ENCODE assay signal across 7 cellular contexts in the genomic region with DNA sequence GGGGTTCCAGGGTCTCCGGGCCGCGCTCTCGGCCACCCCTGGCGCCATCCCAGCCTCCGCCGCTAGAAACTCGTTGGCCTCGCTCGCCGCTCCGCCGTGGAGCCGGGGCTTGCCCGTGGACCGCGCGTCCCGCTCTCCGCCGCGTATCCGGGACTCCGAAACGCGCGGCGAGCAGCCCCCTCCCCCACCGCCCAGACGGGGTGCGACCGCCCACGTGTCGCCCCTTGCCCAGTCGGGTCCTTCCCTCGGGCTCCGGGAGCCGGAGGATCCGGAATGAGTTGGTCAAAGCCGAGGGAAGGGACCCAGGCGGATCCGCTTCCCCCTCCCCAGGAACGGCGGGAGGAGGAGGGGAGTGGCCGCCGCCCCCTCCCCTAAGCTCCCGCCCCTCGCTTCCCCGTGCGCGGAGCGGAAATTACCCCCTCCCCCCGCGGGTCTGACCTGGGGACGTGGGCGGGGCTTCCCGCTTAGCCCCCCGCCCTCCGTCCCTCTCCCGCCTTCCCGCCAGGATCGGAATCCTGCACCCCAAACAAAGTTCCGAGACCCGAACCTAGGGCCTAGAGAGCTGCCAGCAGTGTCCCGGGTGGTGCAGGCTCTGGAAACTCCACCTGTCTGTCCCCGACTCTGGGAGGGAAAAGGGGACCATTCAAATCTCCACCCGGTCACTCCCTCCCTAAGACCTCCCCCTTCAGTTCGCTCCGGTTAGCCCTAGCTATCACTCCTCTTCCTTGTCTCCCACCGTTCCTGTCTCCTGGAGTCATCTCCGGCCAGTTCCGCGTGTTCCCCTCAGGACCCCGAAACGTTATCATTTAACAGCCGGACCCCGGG. TPM values are rescaled to one million over a fixed set of nuclear protein-coding genes. Genes with fewer than 3 reads are reported as not detected.
DNase-seq lines count a peak whose midpoint lies in the region; ATAC-seq and TF ChIP-seq lines count a peak whose summit lies in the region.

No MANE protein-coding gene starts in this region.

- no peak overlapping the region for H3K23ac ChIP-seq in trophoblast cell (ENCODE audit: low read length)

- H3K4me1 ChIP-seq in GM23338 (ENCODE audit: insufficient read depth), result peaks cover 41% of the 10 kb centered on the region
- H3K4me1 ChIP-seq in trophoblast cell (ENCODE audit: control insufficient read depth in 1 of 2, insufficient read depth in 2 of 2, low read length in 2 of 2), result no peaks in the 10 kb centered on the region
- peaks cover 3 to 32% (median 19%) of the 10 kb centered on the region in 4 donors for H3K4me1 ChIP-seq in Peyer's patch

- peak overlapping the region; percentile 99 for H2BK120ac ChIP-seq in trophoblast cell (ENCODE audit: insufficient read depth, low read length, poor library complexity)

- H4K20me1 ChIP-seq in GM23338 (replicated peaks; ENCODE audit: insufficient read depth), result peaks cover 5% of the 10 kb centered on the region; the same call in 1 of the 2 replicates

- H3K9me3 ChIP-seq in trophoblast cell (ENCODE audit: insufficient read depth, low read depth, low read length) (no peaks in the 10 kb centered on the region), Peyer's patch (no peaks in the 10 kb centered on the region)

- H3K4me3 Mint-ChIP-seq in GM23338 (peak overlapping the region; percentile 90), chondrocyte (ENCODE audit: unreplicated experiment) (peak overlapping the region; percentile 93)

- ATAC-seq in GM23338 (peak; percentile 64), GM18861 (IDR thresholded peaks at IDR 0.05; ENCODE audit: unreplicated experiment) (no peak)

- peak overlapping the region; percentile 59 for H2BK12ac ChIP-seq in trophoblast cell (ENCODE audit: low read length)

- peak overlapping the region; percentile 99 for H3K14ac ChIP-seq in trophoblast cell (ENCODE audit: low read length)

- H4K8ac ChIP-seq in trophoblast cell (ENCODE audit: low read depth, low read length), result peak overlapping the region; percentile 96

- peak overlapping the region; percentile 99 for H4K91ac ChIP-seq in trophoblast cell (ENCODE audit: low read depth, low read length)

- H3K79me2 ChIP-seq in GM23338 (replicated peaks; ENCODE audit: insufficient read depth) (peaks cover 39% of the 10 kb centered on the region), trophoblast cell (ENCODE audit: control insufficient read depth, insufficient read depth, low read length, poor library complexity) (peaks cover 36% of the 10 kb centered on the region)

- peak overlapping the region; percentile 99 for H2BK5ac ChIP-seq in trophoblast cell (ENCODE audit: low read depth, low read length, poor library complexity)

- peaks cover 33% of the 10 kb centered on the region for H3K4me1 Mint-ChIP-seq in GM23338
- peaks cover 30% of the 10 kb centered on the region for H3K4me1 Mint-ChIP-seq in chondrocyte (ENCODE audit: low read depth)

- H3K18ac ChIP-seq in trophoblast cell (ENCODE audit: low read length), result peak overlapping the region; percentile 98

- H3K36me3 Mint-ChIP-seq in GM23338 (ENCODE audit: low read depth) (peaks cover 42% of the 10 kb centered on the region), chondrocyte (ENCODE audit: low read depth) (peaks cover 3% of the 10 kb centered on the region)

- H2AFZ ChIP-seq in GM23338, result no peak overlapping the region
- peak overlapping the region; percentile 79 for H2AFZ ChIP-seq in trophoblast cell (ENCODE audit: insufficient read depth, low read length, poor library complexity)

- H3K4me2 ChIP-seq in GM23338, result peak overlapping the region; percentile 83
- H3K4me2 ChIP-seq in trophoblast cell (ENCODE audit: low read length), result peak overlapping the region; percentile 77

- peaks cover 11% of the 10 kb centered on the region for H3F3A ChIP-seq in GM23338 (replicated peaks; ENCODE audit: low read depth)

- peak overlapping the region; percentile 99 for H3K4ac ChIP-seq in trophoblast cell (ENCODE audit: low read depth, low read length)

- DNase-seq in GM23338 (ENCODE audit: low spot score), result peak; percentile 96
- DNase-seq in NCI-H748 (lab: John Stamatoyannopoulos, UW; ENCODE audit: unreplicated experiment), result peak; percentile 85
- DNase-seq in chondrocyte (ENCODE audit: low spot score), result no peak
- peak in 1 of 2 donors; percentile 37 for DNase-seq in trophoblast cell
- no peak for DNase-seq in Peyer's patch
- no peak for DNase-seq in NOMO-1 treated with dmso at 0.1 percent for 144 hours (lab: John Stamatoyannopoulos, UW; ENCODE audit: unreplicated experiment)

- H3K9me3 Mint-ChIP-seq in GM23338, result peaks cover 3% of the 10 kb centered on the region; the same call in 2 of the 3 replicates
- no peaks in the 10 kb centered on the region for H3K9me3 Mint-ChIP-seq in chondrocyte (ENCODE audit: low read depth)

- no peaks in the 10 kb centered on the region for H3K36me3 ChIP-seq in GM23338 (ENCODE audit: insufficient read depth)
- H3K36me3 ChIP-seq in trophoblast cell (ENCODE audit: control insufficient read depth in 1 of 2, insufficient read depth in 2 of 2, low read length in 2 of 2), result no peaks in the 10 kb centered on the region
- H3K36me3 ChIP-seq in Peyer's patch, result no peaks in the 10 kb centered on the region

- peaks cover 31% of the 10 kb centered on the region for H3K27me3 Mint-ChIP-seq in GM23338 (ENCODE audit: insufficient read depth, low read depth, poor library complexity)
- peaks cover 19% of the 10 kb centered on the region for H3K27me3 Mint-ChIP-seq in chondrocyte (ENCODE audit: low read depth)

- peak overlapping the region; percentile 99 for H3K27ac ChIP-seq in GM23338 (ENCODE audit: low read depth)
- peak overlapping the region; percentile 99 for H3K27ac ChIP-seq in trophoblast cell (ENCODE audit: low read depth, low read length)
- H3K27ac ChIP-seq in Peyer's patch, result no peak overlapping the region

- no peaks in the 10 kb centered on the region for H3K27me3 ChIP-seq in GM23338 (ENCODE audit: insufficient read depth)
- no peaks in the 10 kb centered on the region for H3K27me3 ChIP-seq in trophoblast cell (ENCODE audit: insufficient read depth, low read length)
- peaks cover 0 to 74% of the 10 kb centered on the region in 2 donors for H3K27me3 ChIP-seq in Peyer's patch

- peaks cover 41% of the 10 kb centered on the region for H3K79me1 ChIP-seq in trophoblast cell (ENCODE audit: low read length)

- H3K4me3 ChIP-seq in GM23338 (peak overlapping the region; percentile 78), trophoblast cell (ENCODE audit: low read depth, low read length) (peak overlapping the region; percentile 84), Peyer's patch (no peak overlapping the region)

- no peaks in the 10 kb centered on the region for H3K9me2 ChIP-seq in GM23338 (ENCODE audit: insufficient read depth)

- no peak for TF ChIP-seq POLR2A in Peyer's patch (IDR thresholded peaks at IDR 0.05)

- TF ChIP-seq CTCF in GM23338 (conservative IDR thresholded peaks at IDR 0.05; ENCODE audit: low read depth in 2 of 2) (no peak), chondrocyte (IDR thresholded peaks at IDR 0.05) (peak; percentile 38), Peyer's patch (IDR thresholded peaks at IDR 0.05) (no peak)

- peak overlapping the region; percentile 100 for H3K27ac Mint-ChIP-seq in GM23338
- peak overlapping the region; percentile 85 for H3K27ac Mint-ChIP-seq in chondrocyte (ENCODE audit: unreplicated experiment)

- H3K9ac ChIP-seq in trophoblast cell (ENCODE audit: low read length), result peak overlapping the region; percentile 98

- peak overlapping the region; percentile 88 for H2AK5ac ChIP-seq in trophoblast cell (ENCODE audit: low read length)

- no CpG with 5 or more reads among the region's 77 CpGs for WGBS in trophoblast cell (ENCODE audit: extremely low coverage, insufficient coverage, insufficient read length)

- peak overlapping the region; percentile 90 for H4K12ac ChIP-seq in trophoblast cell (ENCODE audit: low read depth, low read length)

TF ChIP-seq in GM23338, 12 proteins besides CTCF, POLR2A, EP300 and RAD21 (continues in another document):
- 0 out of 2 replicates have a peak, but pooled peaks have one; percentile 33 for TF ChIP-seq CREB1 (CRISPR knock-in tag; IDR thresholded peaks at IDR 0.05; ENCODE audit: low read depth)
- TF ChIP-seq, protein P1, sequence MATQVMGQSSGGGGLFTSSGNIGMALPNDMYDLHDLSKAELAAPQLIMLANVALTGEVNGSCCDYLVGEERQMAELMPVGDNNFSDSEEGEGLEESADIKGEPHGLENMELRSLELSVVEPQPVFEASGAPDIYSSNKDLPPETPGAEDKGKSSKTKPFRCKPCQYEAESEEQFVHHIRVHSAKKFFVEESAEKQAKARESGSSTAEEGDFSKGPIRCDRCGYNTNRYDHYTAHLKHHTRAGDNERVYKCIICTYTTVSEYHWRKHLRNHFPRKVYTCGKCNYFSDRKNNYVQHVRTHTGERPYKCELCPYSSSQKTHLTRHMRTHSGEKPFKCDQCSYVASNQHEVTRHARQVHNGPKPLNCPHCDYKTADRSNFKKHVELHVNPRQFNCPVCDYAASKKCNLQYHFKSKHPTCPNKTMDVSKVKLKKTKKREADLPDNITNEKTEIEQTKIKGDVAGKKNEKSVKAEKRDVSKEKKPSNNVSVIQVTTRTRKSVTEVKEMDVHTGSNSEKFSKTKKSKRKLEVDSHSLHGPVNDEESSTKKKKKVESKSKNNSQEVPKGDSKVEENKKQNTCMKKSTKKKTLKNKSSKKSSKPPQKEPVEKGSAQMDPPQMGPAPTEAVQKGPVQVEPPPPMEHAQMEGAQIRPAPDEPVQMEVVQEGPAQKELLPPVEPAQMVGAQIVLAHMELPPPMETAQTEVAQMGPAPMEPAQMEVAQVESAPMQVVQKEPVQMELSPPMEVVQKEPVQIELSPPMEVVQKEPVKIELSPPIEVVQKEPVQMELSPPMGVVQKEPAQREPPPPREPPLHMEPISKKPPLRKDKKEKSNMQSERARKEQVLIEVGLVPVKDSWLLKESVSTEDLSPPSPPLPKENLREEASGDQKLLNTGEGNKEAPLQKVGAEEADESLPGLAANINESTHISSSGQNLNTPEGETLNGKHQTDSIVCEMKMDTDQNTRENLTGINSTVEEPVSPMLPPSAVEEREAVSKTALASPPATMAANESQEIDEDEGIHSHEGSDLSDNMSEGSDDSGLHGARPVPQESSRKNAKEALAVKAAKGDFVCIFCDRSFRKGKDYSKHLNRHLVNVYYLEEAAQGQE (IDR thresholded peaks at IDR 0.05; ENCODE audit: unreplicated experiment), result no peak

RNA-seq across cellular contexts. Expression of a gene that starts 1.1 kb away (rescaled TPM):
- total RNA-seq in GM23338 (2014; rRNA removed; shearing (Covaris generic)), result 231 and 249 TPM in 2 replicates
- polyA plus RNA-seq in GM23338 (2016; fragmentation: Nextera tagmentation; extraction: Ambion mirVana), result 66.1 and 68.6 TPM in 2 replicates
- total RNA-seq in chondrocyte, result 47.1 to 60.0 TPM (median 57.6 TPM) in 3 replicates
- polyA plus RNA-seq in trophoblast cell (2013), result 159 and 165 TPM in 2 replicates
- total RNA-seq in Peyer's patch, result under 1 TPM in 1 of 4 donors, not detected in 3; 0.54 TPM

RNA-seq across cellular contexts. Expression of a gene that starts 27.7 kb away (rescaled TPM):
- not detected in 2 replicates for total RNA-seq in GM23338 (2014; rRNA removed; shearing (Covaris generic))
- 0.43 and 1.3 TPM in 2 replicates for polyA plus RNA-seq in GM23338 (2016; fragmentation: Nextera tagmentation; extraction: Ambion mirVana)
- total RNA-seq in chondrocyte (not detected in 3 replicates), Peyer's patch (not detected)
- polyA plus RNA-seq in trophoblast cell (2013), result 0.52 and 1.00 TPM in 2 replicates

RNA-seq across cellular contexts. Expression of a gene that starts 51.4 kb away (rescaled TPM):
- total RNA-seq in GM23338 (2014; rRNA removed; shearing (Covaris generic)), result 88.5 and 114 TPM in 2 replicates
- 103 and 113 TPM in 2 replicates for polyA plus RNA-seq in GM23338 (2016; fragmentation: Nextera tagmentation; extraction: Ambion mirVana)
- total RNA-seq in chondrocyte (123 to 147 TPM (median 126 TPM) in 3 replicates), Peyer's patch (10 to 100 TPM; 60.2 to 80.9 (median 66.4) TPM)
- polyA plus RNA-seq in trophoblast cell (2013), result 91.5 and 92.2 TPM in 2 replicates

Comparison
In these comparisons a context has a peak if more than half of its experiments do, and no peak if none do; other contexts are left out.
1. DNase-seq: peak in GM23338 (single experiment) and NCI-H748 (single experiment); none in chondrocyte (single experiment), Peyer's patch (0 of 3) and NOMO-1 treated with dmso at 0.1 percent for 144 hours (single experiment).
2. H3K27ac ChIP-seq: peak in GM23338 (single experiment) and trophoblast cell (single experiment); none in Peyer's patch (0 of 4).
3. H3K4me3 ChIP-seq: peak in GM23338 (single experiment) and trophoblast cell (single experiment); none in Peyer's patch (0 of 4).
4. RNA of a gene that starts 1.1 kb away (total RNA-seq): 231 to 249 TPM in GM23338 and 47.1 to 60.0 TPM in chondrocyte; 0.54 TPM in Peyer's patch; every median in the first group is over 10 times any median in the second.